In the genomic region with DNA sequence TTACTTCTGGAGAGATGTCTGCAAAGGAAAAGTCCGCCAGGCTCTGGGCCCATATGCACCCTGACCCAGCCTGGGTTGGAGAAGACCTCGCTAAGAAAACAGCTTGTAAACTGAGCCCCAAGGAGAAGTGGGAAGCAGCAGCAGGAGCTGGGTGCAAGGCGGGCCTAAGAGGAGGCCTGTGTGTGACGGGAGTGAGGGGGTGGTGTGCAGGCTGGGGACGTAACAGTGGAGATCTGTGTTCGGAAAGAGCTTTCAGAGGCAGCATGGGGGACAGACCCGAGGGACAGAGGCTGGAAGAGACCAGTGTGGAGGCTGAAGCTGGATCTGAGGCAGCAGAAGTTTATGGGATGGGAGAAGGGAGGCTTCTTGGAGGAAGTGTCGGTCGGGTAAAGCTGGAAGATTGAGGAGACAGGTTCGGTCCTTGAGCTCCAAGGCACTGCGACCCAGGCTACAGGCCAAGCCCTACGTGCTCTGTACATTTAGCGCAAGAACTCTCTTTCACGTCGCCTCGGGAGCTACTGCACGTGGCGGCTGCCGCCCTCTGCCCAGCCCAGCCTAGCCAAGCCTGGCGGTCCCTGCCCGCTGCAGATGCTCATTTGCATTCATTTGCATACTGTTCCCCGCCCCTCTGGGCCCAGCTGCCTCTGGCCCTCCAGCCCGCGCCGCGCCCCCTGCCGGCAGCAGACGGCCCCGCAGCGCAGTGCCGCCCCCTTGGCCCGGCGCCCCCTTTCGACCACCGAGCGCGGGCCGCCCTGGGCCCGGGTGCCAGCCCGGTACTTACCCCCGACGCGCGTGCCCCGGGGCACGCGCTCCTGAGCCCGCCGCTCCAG, we compare ENCODE assay signal across 1 cellular context.
TF ChIP-seq lines count a peak whose summit lies in the region.

No MANE protein-coding gene starts in this region.

TF ChIP-seq in IMR-90, 13 proteins besides CTCF, POLR2A, EP300 and RAD21:
- TF ChIP-seq NFE2L2 (IDR thresholded peaks at IDR 0.05; ENCODE audit: low read depth, low read length): no peak
- no peak for TF ChIP-seq SMC3 (IDR thresholded peaks at IDR 0.05; ENCODE audit: low read depth, low read length)
- TF ChIP-seq MXI1 (IDR thresholded peaks at IDR 0.05; ENCODE audit: borderline replicate concordance, low read depth, low read length): no peak
- no peak for TF ChIP-seq MAZ (IDR thresholded peaks at IDR 0.05; ENCODE audit: borderline replicate concordance, low read depth, low read length)
- TF ChIP-seq MAFK (IDR thresholded peaks at IDR 0.05; ENCODE audit: low read depth, low read length): no peak
- TF ChIP-seq, protein P1, sequence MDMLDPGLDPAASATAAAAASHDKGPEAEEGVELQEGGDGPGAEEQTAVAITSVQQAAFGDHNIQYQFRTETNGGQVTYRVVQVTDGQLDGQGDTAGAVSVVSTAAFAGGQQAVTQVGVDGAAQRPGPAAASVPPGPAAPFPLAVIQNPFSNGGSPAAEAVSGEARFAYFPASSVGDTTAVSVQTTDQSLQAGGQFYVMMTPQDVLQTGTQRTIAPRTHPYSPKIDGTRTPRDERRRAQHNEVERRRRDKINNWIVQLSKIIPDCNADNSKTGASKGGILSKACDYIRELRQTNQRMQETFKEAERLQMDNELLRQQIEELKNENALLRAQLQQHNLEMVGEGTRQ (IDR thresholded peaks at IDR 0.05; ENCODE audit: low read depth, low read length): no peak
- no peak for TF ChIP-seq RCOR1 (IDR thresholded peaks at IDR 0.05; ENCODE audit: insufficient replicate concordance, low read length)
- no peak for TF ChIP-seq RFX5 (IDR thresholded peaks at IDR 0.05; ENCODE audit: low read depth, low read length)
- TF ChIP-seq BHLHE40 (IDR thresholded peaks at IDR 0.05; ENCODE audit: low read depth, low read length): no peak
- TF ChIP-seq CEBPB (IDR thresholded peaks at IDR 0.05; ENCODE audit: low read depth, low read length): no peak
- no peak for TF ChIP-seq FOS (IDR thresholded peaks at IDR 0.05; ENCODE audit: low read depth, low read length)
- TF ChIP-seq, protein P2, sequence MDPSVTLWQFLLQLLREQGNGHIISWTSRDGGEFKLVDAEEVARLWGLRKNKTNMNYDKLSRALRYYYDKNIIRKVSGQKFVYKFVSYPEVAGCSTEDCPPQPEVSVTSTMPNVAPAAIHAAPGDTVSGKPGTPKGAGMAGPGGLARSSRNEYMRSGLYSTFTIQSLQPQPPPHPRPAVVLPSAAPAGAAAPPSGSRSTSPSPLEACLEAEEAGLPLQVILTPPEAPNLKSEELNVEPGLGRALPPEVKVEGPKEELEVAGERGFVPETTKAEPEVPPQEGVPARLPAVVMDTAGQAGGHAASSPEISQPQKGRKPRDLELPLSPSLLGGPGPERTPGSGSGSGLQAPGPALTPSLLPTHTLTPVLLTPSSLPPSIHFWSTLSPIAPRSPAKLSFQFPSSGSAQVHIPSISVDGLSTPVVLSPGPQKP (IDR thresholded peaks at IDR 0.05; ENCODE audit: borderline replicate concordance, low read depth, low read length): no peak
- no peak for TF ChIP-seq CHD1 (IDR thresholded peaks at IDR 0.05; ENCODE audit: low read depth, low read length)
